8 cellular contexts compared by ENCODE assay signal in genomic region chr14:61694830-61695694, GRCh38. TPM values are rescaled to one million over a fixed set of nuclear protein-coding genes. Genes with fewer than 3 reads are reported as not detected.
DNase-seq lines count a peak whose midpoint lies in the region; ATAC-seq, FAIRE-seq and TF ChIP-seq lines count a peak whose summit lies in the region.

TSS of gene HIF1A (plus strand) at chr14:61695513. CDS start at chr14:61695805, 292 bp downstream.

- TF ChIP-seq CTCF in chondrocyte (IDR thresholded peaks at IDR 0.05) (peak; percentile 62), keratinocyte (optimal IDR thresholded peaks at IDR 0.05 in 1 of 3, IDR thresholded peaks at IDR 0.05 in 1 of 3, conservative IDR thresholded peaks at IDR 0.05 in 1 of 3; ENCODE audit: extremely low read depth in 1 of 3, insufficient read depth in 2 of 3, low read length in 3 of 3) (peak in 2 of 3 experiments; percentile 19 to 63)

- H3K36me3 Mint-ChIP-seq in chondrocyte (ENCODE audit: low read depth) = peaks cover 12% of the 10 kb centered on the region

- H2AFZ ChIP-seq in keratinocyte (ENCODE audit: control insufficient read depth, low read length) = peak within 1 kb of the TSS; percentile 72

- peaks cover 35% of the 10 kb centered on the region for H3K4me1 Mint-ChIP-seq in chondrocyte (ENCODE audit: low read depth)

- peak within 1 kb of the TSS; percentile 95 to 100 (median 97) for H3K4me3 ChIP-seq in keratinocyte (ENCODE audit: control insufficient read depth in 2 of 3, extremely low read depth in 1 of 3, insufficient read depth in 2 of 3, low read depth in 1 of 3, low read length in 3 of 3)

- no peaks in the 10 kb centered on the region for H3K9me1 ChIP-seq in keratinocyte (ENCODE audit: control insufficient read depth, extremely low read depth, insufficient read depth, low read length)

- H3K27me3 ChIP-seq in keratinocyte (ENCODE audit: control insufficient read depth, extremely low read depth, insufficient read depth, low read length) = no peaks in the 10 kb centered on the region

- peak within 1 kb of the TSS; percentile 100 for H3K27ac Mint-ChIP-seq in chondrocyte (ENCODE audit: unreplicated experiment)

- H3K27ac ChIP-seq in keratinocyte (ENCODE audit: control insufficient read depth, insufficient read depth, low read length) = peak within 1 kb of the TSS; percentile 93

- H3K4me3 Mint-ChIP-seq in chondrocyte (ENCODE audit: unreplicated experiment) = peak within 1 kb of the TSS; percentile 93

- ATAC-seq in HG03432 (IDR thresholded peaks at IDR 0.05; ENCODE audit: unreplicated experiment) = peak; percentile 94

- H3K4me1 ChIP-seq in keratinocyte (ENCODE audit: control insufficient read depth, extremely low read depth, insufficient read depth, low read length) = peaks cover 17% of the 10 kb centered on the region

- no peaks in the 10 kb centered on the region for H3K9me3 ChIP-seq in keratinocyte (ENCODE audit: control insufficient read depth, low read depth, low read length)

- H3K9me3 Mint-ChIP-seq in chondrocyte (ENCODE audit: low read depth) = no peaks in the 10 kb centered on the region

- FAIRE-seq in keratinocyte (lab: Jason Lieb, UNC) = peak; percentile 77

- H3K27me3 Mint-ChIP-seq in chondrocyte (ENCODE audit: low read depth) = no peaks in the 10 kb centered on the region

- peak within 1 kb of the TSS; percentile 96 for H3K9ac ChIP-seq in keratinocyte (ENCODE audit: control insufficient read depth, extremely low read depth, insufficient read depth, low read length)

- DNase-seq in AML-193 (lab: John Stamatoyannopoulos, UW) (peak; percentile 96 to 97), NCI-H510A (lab: John Stamatoyannopoulos, UW) (peak; percentile 97), chondrocyte (ENCODE audit: low spot score) (peak; percentile 99), keratinocyte (ENCODE audit: low read depth, low spot score) (peak; percentile 91)
- DNase-seq in activated CD4-positive, alpha-beta T cell treated with anti-CD3 and anti-CD28 coated beads for 24 hours (ENCODE audit: low read depth in 2 of 2) = peak; percentile 89 to 90
- DNase-seq in stimulated activated CD4-positive, alpha-beta T cell treated with anti-CD3 and anti-CD28 coated beads, Interleukin-15, amount 100 ng/mL, for 1 hour (ENCODE audit: low read depth in 1 of 2, low spot score in 1 of 2) = peak; percentile 91 to 92

- H3K4me2 ChIP-seq in keratinocyte (ENCODE audit: control insufficient read depth, extremely low read depth, insufficient read depth, low read depth, low read length) = peak within 1 kb of the TSS; percentile 90

- no peaks in the 10 kb centered on the region for H3K36me3 ChIP-seq in keratinocyte (ENCODE audit: control insufficient read depth in 2 of 2, extremely low read depth in 1 of 2, insufficient read depth in 2 of 2, low read length in 2 of 2)

- H4K20me1 ChIP-seq in keratinocyte (ENCODE audit: control insufficient read depth, extremely low read depth, insufficient read depth, low read length) = peaks cover 14% of the 10 kb centered on the region

- dilution Hi-C loops in keratinocyte (cut with MboI; ENCODE audit: extremely low pct_ligation_motif_present, low sequenced_read_pairs) = no loop called here

- H3K79me2 ChIP-seq in keratinocyte (ENCODE audit: control insufficient read depth, insufficient read depth, low read length) = peaks cover 48% of the 10 kb centered on the region

- peak; percentile 99 for TF ChIP-seq POLR2A in GM19099 (IDR thresholded peaks at IDR 0.05; ENCODE audit: extremely low read depth, insufficient read length, low read depth)

RNA-seq across cellular contexts. Expression of gene HIF1A, which starts in this region (rescaled TPM):
- total RNA-seq in chondrocyte = 466 to 676 TPM (median 660 TPM) in 3 replicates
- 65.2 to 202 TPM (median 168 TPM) in 3 replicates for polyA plus RNA-seq in keratinocyte
- polyA plus RNA-seq in keratinocyte (2011; ENCODE audit: low read depth) = 64.3 TPM
- polyA plus RNA-seq in keratinocyte (2011; cell fraction: cytosol; rRNA removed) = 71.1 and 137 TPM in 2 replicates
- polyA plus RNA-seq in keratinocyte (2011; cell fraction: nucleus; rRNA removed) = 224 and 227 TPM in 2 replicates
- 55.1 and 85.9 TPM in 2 replicates for polyA plus RNA-seq in keratinocyte (2012; ENCODE audit: low replicate concordance)
- 65.5 to 199 TPM (median 83.4 TPM) in 3 replicates for polyA minus RNA-seq in keratinocyte
- 129 TPM for polyA minus RNA-seq in keratinocyte (2011; cell fraction: cytosol; rRNA and poly(A)+ RNA removed)
- polyA minus RNA-seq in keratinocyte (2011; cell fraction: nucleus; rRNA and poly(A)+ RNA removed) = 118 and 339 TPM in 2 replicates

Comparison
In these comparisons a context has a peak if more than half of its experiments do, and no peak if none do; other contexts are left out.
1. Peak in every context shown above with its lines: DNase-seq, ATAC-seq, H3K4me3 ChIP-seq and H3K27ac ChIP-seq.